Comparison of ENCODE assay signal across 1 cellular context in the genomic region with DNA sequence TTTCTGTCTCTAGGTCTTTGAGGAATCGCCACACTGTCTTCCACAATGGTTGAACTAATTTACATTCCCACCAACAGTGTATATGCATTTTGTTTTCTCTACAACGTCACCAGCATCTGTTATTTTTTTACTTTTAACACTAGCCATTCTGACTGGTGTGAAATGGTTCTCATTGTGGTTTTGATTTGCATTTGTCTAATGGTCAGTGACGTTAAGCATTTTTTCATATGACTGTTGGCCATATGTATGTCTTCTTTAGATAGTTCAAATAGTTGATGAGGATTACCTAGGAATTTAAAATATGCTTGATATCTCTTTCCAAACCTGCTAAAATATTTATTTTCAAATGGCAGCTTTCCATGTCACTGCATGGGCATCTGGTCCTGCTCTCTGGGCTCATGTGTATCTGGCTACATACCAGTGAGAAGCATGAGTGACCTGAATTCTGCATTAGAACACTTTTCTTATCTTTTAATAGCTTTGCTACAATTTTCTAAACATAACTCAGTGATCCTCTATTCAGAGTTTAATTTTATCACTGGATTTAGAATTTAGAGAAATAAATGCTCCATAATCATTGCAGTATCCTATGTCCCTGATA.
TF ChIP-seq lines count a peak whose summit lies in the region.

No MANE protein-coding gene starts in this region.

TF ChIP-seq in HepG2, 621 proteins besides CTCF, POLR2A, EP300 and RAD21:
- TF ChIP-seq TAF15 (IDR thresholded peaks at IDR 0.05; ENCODE audit: low read depth, low read length, poor library complexity, severe bottlenecking) (no peak), ZNF749 (CRISPR knock-in tag; IDR thresholded peaks at IDR 0.05; ENCODE audit: borderline replicate concordance) (no peak), ZSCAN21 (CRISPR knock-in tag; IDR thresholded peaks at IDR 0.05; ENCODE audit: borderline replicate concordance) (no peak), CREB1 (IDR thresholded peaks at IDR 0.05) (0 out of 2 replicates have a peak, but pooled peaks have one; percentile 10), CREB1 (CRISPR knock-in tag; IDR thresholded peaks at IDR 0.05) (no peak)
